ENCODE assay signal across 2 cellular contexts in the genomic region with DNA sequence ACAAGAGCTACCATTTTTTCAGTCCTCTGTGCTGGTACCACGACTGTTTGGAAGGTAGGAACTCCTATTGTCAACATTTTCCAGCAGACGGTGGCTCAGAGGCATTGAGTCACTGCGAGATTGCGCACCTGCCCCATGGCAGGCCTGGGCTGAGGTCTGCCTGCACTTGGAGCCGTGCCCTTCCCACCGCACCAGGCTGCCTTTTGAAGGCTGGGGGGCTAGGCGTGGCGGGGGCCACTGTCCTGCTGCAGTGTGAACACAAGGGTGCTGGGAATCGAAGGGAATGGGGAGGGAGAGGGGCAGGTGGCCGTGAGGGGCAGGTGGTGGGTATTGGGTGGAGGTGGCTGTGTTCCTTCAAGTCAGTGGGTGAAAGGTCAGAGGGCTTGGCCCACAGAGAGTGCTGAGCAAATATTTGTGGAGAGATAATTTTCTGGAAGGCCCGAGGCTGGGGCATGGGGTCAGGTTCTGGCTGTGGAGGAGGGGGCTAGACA.
TF ChIP-seq lines count a peak whose summit lies in the region.

No MANE protein-coding gene starts in this region.

TF ChIP-seq in K562, 482 proteins besides CTCF, POLR2A, EP300 and RAD21:
- no peak for TF ChIP-seq HNRNPUL1 (IDR thresholded peaks at IDR 0.05; ENCODE audit: low read length)
- no peak for TF ChIP-seq RBFOX2 (IDR thresholded peaks at IDR 0.05; ENCODE audit: low read depth, low read length)
- TF ChIP-seq NFATC3 (IDR thresholded peaks at IDR 0.05) = no peak
- no peak for TF ChIP-seq GATAD2B (IDR thresholded peaks at IDR 0.05; ENCODE audit: borderline replicate concordance)
- no peak for TF ChIP-seq HNRNPLL (IDR thresholded peaks at IDR 0.05; ENCODE audit: low read depth, low read length, poor library complexity, severe bottlenecking)
- no peak for TF ChIP-seq TCFL5 (CRISPR knock-in tag; conservative IDR thresholded peaks at IDR 0.05)
- TF ChIP-seq SMARCB1 (IDR thresholded peaks at IDR 0.05; ENCODE audit: insufficient read length, low read depth) = no peak
- TF ChIP-seq, protein P1, sequence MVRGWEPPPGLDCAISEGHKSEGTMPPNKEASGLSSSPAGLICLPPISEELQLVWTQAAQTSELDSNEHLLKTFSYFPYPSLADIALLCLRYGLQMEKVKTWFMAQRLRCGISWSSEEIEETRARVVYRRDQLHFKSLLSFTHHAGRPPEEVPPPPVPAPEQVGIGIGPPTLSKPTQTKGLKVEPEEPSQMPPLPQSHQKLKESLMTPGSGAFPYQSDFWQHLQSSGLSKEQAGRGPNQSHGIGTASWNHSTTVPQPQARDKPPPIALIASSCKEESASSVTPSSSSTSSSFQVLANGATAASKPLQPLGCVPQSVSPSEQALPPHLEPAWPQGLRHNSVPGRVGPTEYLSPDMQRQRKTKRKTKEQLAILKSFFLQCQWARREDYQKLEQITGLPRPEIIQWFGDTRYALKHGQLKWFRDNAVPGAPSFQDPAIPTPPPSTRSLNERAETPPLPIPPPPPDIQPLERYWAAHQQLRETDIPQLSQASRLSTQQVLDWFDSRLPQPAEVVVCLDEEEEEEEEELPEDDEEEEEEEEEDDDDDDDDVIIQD (CRISPR knock-in tag; IDR thresholded peaks at IDR 0.05) = no peak
- TF ChIP-seq PTRF (tag; IDR thresholded peaks at IDR 0.05) = no peak
- TF ChIP-seq, protein P2, sequence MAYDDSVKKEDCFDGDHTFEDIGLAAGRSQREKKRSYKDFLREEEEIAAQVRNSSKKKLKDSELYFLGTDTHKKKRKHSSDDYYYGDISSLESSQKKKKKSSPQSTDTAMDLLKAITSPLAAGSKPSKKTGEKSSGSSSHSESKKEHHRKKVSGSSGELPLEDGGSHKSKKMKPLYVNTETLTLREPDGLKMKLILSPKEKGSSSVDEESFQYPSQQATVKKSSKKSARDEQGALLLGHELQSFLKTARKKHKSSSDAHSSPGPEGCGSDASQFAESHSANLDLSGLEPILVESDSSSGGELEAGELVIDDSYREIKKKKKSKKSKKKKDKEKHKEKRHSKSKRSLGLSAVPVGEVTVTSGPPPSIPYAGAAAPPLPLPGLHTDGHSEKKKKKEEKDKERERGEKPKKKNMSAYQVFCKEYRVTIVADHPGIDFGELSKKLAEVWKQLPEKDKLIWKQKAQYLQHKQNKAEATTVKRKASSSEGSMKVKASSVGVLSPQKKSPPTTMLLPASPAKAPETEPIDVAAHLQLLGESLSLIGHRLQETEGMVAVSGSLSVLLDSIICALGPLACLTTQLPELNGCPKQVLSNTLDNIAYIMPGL (CRISPR knock-in tag; IDR thresholded peaks at IDR 0.05) = no peak
- TF ChIP-seq CBFA2T2 (conservative IDR thresholded peaks at IDR 0.05) = 0 out of 2 replicates have a peak, but pooled peaks have one; percentile 12
- TF ChIP-seq KHSRP (IDR thresholded peaks at IDR 0.05) = no peak
- peak; percentile 48; the same call in 1 of the 2 replicates for TF ChIP-seq POLR2G (IDR thresholded peaks at IDR 0.05; ENCODE audit: low read depth, low read length)
- no peak for TF ChIP-seq ZNF583 (CRISPR knock-in tag; IDR thresholded peaks at IDR 0.05)
- peak; percentile 47; the same call in 1 of the 2 replicates for TF ChIP-seq CBFA2T3 (IDR thresholded peaks at IDR 0.05)
- no peak for TF ChIP-seq ZNF586 (CRISPR knock-in tag; conservative IDR thresholded peaks at IDR 0.05)
- TF ChIP-seq CHD1 (IDR thresholded peaks at IDR 0.05; ENCODE audit: low read length) = no peak
- no peak for TF ChIP-seq CEBPB (tag; IDR thresholded peaks at IDR 0.05)
- TF ChIP-seq FOXJ2 (tag; IDR thresholded peaks at IDR 0.05) = no peak
- TF ChIP-seq, protein P3, sequence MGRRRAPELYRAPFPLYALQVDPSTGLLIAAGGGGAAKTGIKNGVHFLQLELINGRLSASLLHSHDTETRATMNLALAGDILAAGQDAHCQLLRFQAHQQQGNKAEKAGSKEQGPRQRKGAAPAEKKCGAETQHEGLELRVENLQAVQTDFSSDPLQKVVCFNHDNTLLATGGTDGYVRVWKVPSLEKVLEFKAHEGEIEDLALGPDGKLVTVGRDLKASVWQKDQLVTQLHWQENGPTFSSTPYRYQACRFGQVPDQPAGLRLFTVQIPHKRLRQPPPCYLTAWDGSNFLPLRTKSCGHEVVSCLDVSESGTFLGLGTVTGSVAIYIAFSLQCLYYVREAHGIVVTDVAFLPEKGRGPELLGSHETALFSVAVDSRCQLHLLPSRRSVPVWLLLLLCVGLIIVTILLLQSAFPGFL (CRISPR knock-in tag; IDR thresholded peaks at IDR 0.05) = no peak
- TF ChIP-seq, protein P4, sequence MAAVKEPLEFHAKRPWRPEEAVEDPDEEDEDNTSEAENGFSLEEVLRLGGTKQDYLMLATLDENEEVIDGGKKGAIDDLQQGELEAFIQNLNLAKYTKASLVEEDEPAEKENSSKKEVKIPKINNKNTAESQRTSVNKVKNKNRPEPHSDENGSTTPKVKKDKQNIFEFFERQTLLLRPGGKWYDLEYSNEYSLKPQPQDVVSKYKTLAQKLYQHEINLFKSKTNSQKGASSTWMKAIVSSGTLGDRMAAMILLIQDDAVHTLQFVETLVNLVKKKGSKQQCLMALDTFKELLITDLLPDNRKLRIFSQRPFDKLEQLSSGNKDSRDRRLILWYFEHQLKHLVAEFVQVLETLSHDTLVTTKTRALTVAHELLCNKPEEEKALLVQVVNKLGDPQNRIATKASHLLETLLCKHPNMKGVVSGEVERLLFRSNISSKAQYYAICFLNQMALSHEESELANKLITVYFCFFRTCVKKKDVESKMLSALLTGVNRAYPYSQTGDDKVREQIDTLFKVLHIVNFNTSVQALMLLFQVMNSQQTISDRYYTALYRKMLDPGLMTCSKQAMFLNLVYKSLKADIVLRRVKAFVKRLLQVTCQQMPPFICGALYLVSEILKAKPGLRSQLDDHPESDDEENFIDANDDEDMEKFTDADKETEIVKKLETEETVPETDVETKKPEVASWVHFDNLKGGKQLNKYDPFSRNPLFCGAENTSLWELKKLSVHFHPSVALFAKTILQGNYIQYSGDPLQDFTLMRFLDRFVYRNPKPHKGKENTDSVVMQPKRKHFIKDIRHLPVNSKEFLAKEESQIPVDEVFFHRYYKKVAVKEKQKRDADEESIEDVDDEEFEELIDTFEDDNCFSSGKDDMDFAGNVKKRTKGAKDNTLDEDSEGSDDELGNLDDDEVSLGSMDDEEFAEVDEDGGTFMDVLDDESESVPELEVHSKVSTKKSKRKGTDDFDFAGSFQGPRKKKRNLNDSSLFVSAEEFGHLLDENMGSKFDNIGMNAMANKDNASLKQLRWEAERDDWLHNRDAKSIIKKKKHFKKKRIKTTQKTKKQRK (IDR thresholded peaks at IDR 0.05; ENCODE audit: borderline replicate concordance, low read depth, low read length) = no peak
- TF ChIP-seq NR2C1 (IDR thresholded peaks at IDR 0.05) = no peak
- TF ChIP-seq NR2C1 (tag; IDR thresholded peaks at IDR 0.05) = peak; percentile 32; the same call in 1 of the 2 replicates
- TF ChIP-seq ZNF165 (CRISPR knock-in tag; IDR thresholded peaks at IDR 0.05; ENCODE audit: borderline replicate concordance) = no peak
- no peak for TF ChIP-seq ZC3H8 (IDR thresholded peaks at IDR 0.05)
- no peak for TF ChIP-seq BRD4 (IDR thresholded peaks at IDR 0.05)

TF ChIP-seq in liver, 16 proteins besides CTCF, POLR2A, EP300 and RAD21:
- no peak for TF ChIP-seq FOXA2 (IDR thresholded peaks at IDR 0.05)
- TF ChIP-seq RXRA (IDR thresholded peaks at IDR 0.05) = peak; percentile 80 to 82
- TF ChIP-seq HNF4A (conservative IDR thresholded peaks at IDR 0.05) = peak in 1 of 2 donors; percentile 28
- TF ChIP-seq, protein P5, sequence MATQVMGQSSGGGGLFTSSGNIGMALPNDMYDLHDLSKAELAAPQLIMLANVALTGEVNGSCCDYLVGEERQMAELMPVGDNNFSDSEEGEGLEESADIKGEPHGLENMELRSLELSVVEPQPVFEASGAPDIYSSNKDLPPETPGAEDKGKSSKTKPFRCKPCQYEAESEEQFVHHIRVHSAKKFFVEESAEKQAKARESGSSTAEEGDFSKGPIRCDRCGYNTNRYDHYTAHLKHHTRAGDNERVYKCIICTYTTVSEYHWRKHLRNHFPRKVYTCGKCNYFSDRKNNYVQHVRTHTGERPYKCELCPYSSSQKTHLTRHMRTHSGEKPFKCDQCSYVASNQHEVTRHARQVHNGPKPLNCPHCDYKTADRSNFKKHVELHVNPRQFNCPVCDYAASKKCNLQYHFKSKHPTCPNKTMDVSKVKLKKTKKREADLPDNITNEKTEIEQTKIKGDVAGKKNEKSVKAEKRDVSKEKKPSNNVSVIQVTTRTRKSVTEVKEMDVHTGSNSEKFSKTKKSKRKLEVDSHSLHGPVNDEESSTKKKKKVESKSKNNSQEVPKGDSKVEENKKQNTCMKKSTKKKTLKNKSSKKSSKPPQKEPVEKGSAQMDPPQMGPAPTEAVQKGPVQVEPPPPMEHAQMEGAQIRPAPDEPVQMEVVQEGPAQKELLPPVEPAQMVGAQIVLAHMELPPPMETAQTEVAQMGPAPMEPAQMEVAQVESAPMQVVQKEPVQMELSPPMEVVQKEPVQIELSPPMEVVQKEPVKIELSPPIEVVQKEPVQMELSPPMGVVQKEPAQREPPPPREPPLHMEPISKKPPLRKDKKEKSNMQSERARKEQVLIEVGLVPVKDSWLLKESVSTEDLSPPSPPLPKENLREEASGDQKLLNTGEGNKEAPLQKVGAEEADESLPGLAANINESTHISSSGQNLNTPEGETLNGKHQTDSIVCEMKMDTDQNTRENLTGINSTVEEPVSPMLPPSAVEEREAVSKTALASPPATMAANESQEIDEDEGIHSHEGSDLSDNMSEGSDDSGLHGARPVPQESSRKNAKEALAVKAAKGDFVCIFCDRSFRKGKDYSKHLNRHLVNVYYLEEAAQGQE (IDR thresholded peaks at IDR 0.05) = no peak
- TF ChIP-seq SP1 (IDR thresholded peaks at IDR 0.05) = peak; percentile 81
- no peak for TF ChIP-seq NR2F2 (IDR thresholded peaks at IDR 0.05)
- TF ChIP-seq FOXA1 (IDR thresholded peaks at IDR 0.05) = no peak
